11 cellular contexts compared by ENCODE assay signal in the genomic region with DNA sequence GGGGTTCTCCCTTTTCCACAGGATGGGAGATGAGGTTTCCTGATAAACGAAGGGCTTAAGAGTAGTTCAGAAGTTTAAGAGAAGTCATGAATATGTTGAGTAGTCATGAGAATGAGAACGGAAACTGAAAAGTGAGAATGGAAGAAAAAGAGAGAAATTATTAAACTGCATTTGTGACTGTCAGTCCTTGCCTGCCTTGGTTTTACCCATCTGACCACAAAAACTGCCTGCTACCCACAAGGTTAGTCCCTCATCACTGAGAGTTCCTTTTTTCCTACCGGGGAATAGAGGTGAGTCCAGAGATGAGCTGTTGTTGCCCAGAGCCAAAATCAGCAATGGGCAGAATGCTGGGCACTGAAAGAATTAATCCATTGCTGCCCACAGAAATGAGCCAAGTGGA.
A peak's percentile ranks its signal among the peaks of the same experiment; 100 is the strongest.
DNase-seq lines count a peak whose midpoint lies in the region; ATAC-seq and TF ChIP-seq lines count a peak whose summit lies in the region.
"Had no signal": no experiment of that assay in that cellular context is flagged by ENCODE, and none has a peak within 500 bp of the region (broad histone marks: within the 10 kb centered on the region; RNA-seq: fewer than 3 reads in every experiment).

No MANE protein-coding gene starts in this region.

- peak overlapping the region; percentile 1 for H3K27ac Mint-ChIP-seq in activated B cell treated with CpG ODN at 0.5 μM for 24 hours

- H3K9me3 Mint-ChIP-seq in activated B cell treated with CpG ODN at 0.5 μM for 24 hours = no peaks in the 10 kb centered on the region

- no peak for TF ChIP-seq CTCF in activated B cell treated with CpG ODN at 0.5 μM for 24 hours (IDR thresholded peaks at IDR 0.05)
- TF ChIP-seq CTCF in foreskin fibroblast (IDR thresholded peaks at IDR 0.05; ENCODE audit: low read depth, low read length) = no peak

- no peaks in the 10 kb centered on the region for H3K27me3 Mint-ChIP-seq in activated B cell treated with CpG ODN at 0.5 μM for 24 hours

- DNase-seq in activated B cell treated with CpG ODN at 0.5 μM for 24 hours = no peak
- no peak for DNase-seq in foreskin fibroblast
- no peak for DNase-seq in activated CD4-positive, alpha-beta T cell treated with anti-CD3 and anti-CD28 coated beads for 48 hours
- no peak for DNase-seq in NCI-H1105 (lab: John Stamatoyannopoulos, UW)
- DNase-seq in amygdala (lab: John Stamatoyannopoulos, UW) = no peak
- DNase-seq: activated effector memory CD4-positive, alpha-beta T cell treated with anti-CD3 and anti-CD28 coated beads, Interleukin-2, amount 50 U/mL, for 16 hours; GOT3 had no signal

- POLR2A ChIA-PET in activated B cell treated with CpG ODN at 0.5 μM for 24 hours (lab: Charles Lee) = no interaction called here

- H3K4me3 ChIP-seq in foreskin fibroblast (ENCODE audit: low read depth in 1 of 2, low read length in 2 of 2) = no peak overlapping the region

- peak overlapping the region; percentile 5 for H3K4me3 Mint-ChIP-seq in activated B cell treated with CpG ODN at 0.5 μM for 24 hours

- intact Hi-C loops in activated B cell treated with CpG ODN at 0.5 μM for 24 hours (cut with micrococcal nuclease) = no loop called here

- ATAC-seq in GM18861 (IDR thresholded peaks at IDR 0.05; ENCODE audit: unreplicated experiment) (peak; percentile 93), GM21390 (IDR thresholded peaks at IDR 0.05; ENCODE audit: unreplicated experiment) (peak; percentile 93), HG03060 (IDR thresholded peaks at IDR 0.05; ENCODE audit: low read depth, unreplicated experiment) (peak; percentile 92), activated B cell treated with CpG ODN at 0.5 μM for 24 hours (ENCODE audit: low read depth) (no peak)
- ATAC-seq: Panc1 had no signal

- no peaks in the 10 kb centered on the region for H3K36me3 Mint-ChIP-seq in activated B cell treated with CpG ODN at 0.5 μM for 24 hours (ENCODE audit: low read depth)

- H3K4me1 Mint-ChIP-seq in activated B cell treated with CpG ODN at 0.5 μM for 24 hours = peaks cover 20% of the 10 kb centered on the region

- CTCF ChIA-PET in activated B cell treated with CpG ODN at 0.5 μM for 24 hours (lab: Charles Lee) = no interaction called here
